Comparison of ENCODE assay signal across 8 cellular contexts in the genomic region with DNA sequence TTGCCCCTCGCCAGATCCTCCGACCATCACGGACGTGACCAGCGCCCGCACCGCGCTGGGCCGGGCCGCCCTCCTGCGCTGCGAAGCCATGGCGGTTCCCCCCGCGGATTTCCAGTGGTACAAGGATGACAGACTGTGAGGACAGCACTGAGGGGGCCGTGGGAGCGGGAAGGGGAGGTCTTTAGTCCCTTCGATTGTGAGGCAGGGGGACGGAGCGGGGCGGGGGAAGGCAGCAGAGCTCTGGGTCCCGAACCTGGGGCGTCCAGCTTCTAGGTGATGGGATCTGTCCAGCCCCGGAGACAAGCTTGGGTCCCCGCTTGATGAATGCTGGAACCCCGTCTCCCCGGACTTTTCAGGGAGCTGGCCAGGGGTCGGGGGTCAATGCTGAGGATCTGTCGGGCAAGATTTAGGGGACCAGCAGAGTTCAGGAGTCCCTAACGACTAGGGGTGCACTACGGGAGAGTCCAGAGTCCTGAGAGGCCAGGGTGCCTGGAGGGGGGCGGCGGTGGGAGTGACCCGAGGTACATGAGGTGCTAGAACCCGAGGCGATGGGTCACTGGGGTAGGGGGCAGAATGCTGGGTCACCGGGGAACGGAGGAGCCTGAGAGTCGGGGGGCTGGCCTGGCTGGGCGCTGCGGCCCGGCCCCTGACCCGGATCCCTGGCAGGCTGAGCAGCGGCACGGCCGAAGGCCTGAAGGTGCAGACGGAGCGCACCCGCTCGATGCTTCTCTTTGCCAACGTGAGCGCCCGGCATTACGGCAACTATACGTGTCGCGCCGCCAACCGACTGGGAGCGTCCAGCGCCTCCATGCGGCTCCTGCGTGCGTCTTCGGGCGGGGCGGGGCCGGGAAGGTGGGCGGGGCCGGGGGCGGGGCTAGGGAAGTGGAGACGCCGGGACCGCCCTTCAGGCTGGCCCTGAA. TPM values are rescaled to one million over a fixed set of nuclear protein-coding genes. Genes with fewer than 3 reads are reported as not detected.
DNase-seq lines count a peak whose midpoint lies in the region; TF ChIP-seq lines count a peak whose summit lies in the region.

No MANE protein-coding gene starts in this region.

- peak; percentile 70 for DNase-seq in AG08395 (ENCODE audit: low spot score)
- DNase-seq in LNCaP clone FGC (ENCODE audit: low read depth), result no peak
- DNase-seq in activated T-cell treated with anti-CD3 and anti-CD28 coated beads for 4 hours, result peak; percentile 20
- DNase-seq in glutamatergic neuron, result peak; percentile 82
- DNase-seq in stimulated activated CD4-positive, alpha-beta T cell treated with anti-CD3 and anti-CD28 coated beads, Interleukin-12 subunit alpha, Interleukin-12 subunit beta, amount 100 ng/mL, for 24 hours (ENCODE audit: low read depth in 2 of 2), result peak; percentile 37 to 52
- DNase-seq in NCI-H1694 (lab: John Stamatoyannopoulos, UW), result no peak
- DNase-seq in KG1 (lab: John Stamatoyannopoulos, UW), result no peak
- no peak for DNase-seq in osteocyte (ENCODE audit: extremely low spot score, unreplicated experiment)

- peak overlapping the region; percentile 84 for H3K4me3 Mint-ChIP-seq in glutamatergic neuron (ENCODE audit: unreplicated experiment)
- no peak overlapping the region for H3K4me3 Mint-ChIP-seq in osteocyte (ENCODE audit: unreplicated experiment)

- no peak overlapping the region for H3K27ac Mint-ChIP-seq in glutamatergic neuron (ENCODE audit: unreplicated experiment)
- H3K27ac Mint-ChIP-seq in osteocyte (ENCODE audit: unreplicated experiment), result no peak overlapping the region

- peaks cover 2% of the 10 kb centered on the region for H3K4me1 Mint-ChIP-seq in glutamatergic neuron (ENCODE audit: low read depth, unreplicated experiment)
- H3K4me1 Mint-ChIP-seq in osteocyte (ENCODE audit: unreplicated experiment), result peaks cover 1% of the 10 kb centered on the region

- H3K36me3 Mint-ChIP-seq in glutamatergic neuron (ENCODE audit: unreplicated experiment) (peaks cover 18% of the 10 kb centered on the region), osteocyte (ENCODE audit: unreplicated experiment) (peaks cover 8% of the 10 kb centered on the region)

- TF ChIP-seq CTCF in LNCaP clone FGC (IDR thresholded peaks at IDR 0.05; ENCODE audit: control insufficient read depth, extremely low read depth, insufficient read depth) (peak; percentile 55), glutamatergic neuron (IDR thresholded peaks at IDR 0.05; ENCODE audit: partially characterized antibody, unreplicated experiment) (no peak), osteocyte (IDR thresholded peaks at IDR 0.05) (no peak)

- peaks cover 20% of the 10 kb centered on the region for H3K27me3 Mint-ChIP-seq in glutamatergic neuron (ENCODE audit: unreplicated experiment)
- no peaks in the 10 kb centered on the region for H3K27me3 Mint-ChIP-seq in osteocyte (ENCODE audit: unreplicated experiment)

- peak overlapping the region; percentile 53 for H3K4me3 ChIP-seq in LNCaP clone FGC (ENCODE audit: low read depth, low read length)

- H3K9me3 Mint-ChIP-seq in glutamatergic neuron (ENCODE audit: unreplicated experiment), result peaks cover 10% of the 10 kb centered on the region
- peaks cover 15% of the 10 kb centered on the region for H3K9me3 Mint-ChIP-seq in osteocyte (ENCODE audit: unreplicated experiment)

RNA-seq across cellular contexts. Expression of gene VSIG10L, which starts 14.6 kb away (rescaled TPM):
- total RNA-seq in glutamatergic neuron (ENCODE audit: unreplicated experiment), result 3.5 TPM
- total RNA-seq in osteocyte, result 3.5 TPM in 2 replicates

RNA-seq across cellular contexts. Expression of gene IGLON5, which starts 15.9 kb away (rescaled TPM):
- total RNA-seq in glutamatergic neuron (ENCODE audit: unreplicated experiment), result 59.9 TPM
- not detected in 2 replicates for total RNA-seq in osteocyte

RNA-seq across cellular contexts. Expression of gene ETFB, which starts 38.9 kb away (rescaled TPM):
- total RNA-seq in glutamatergic neuron (ENCODE audit: unreplicated experiment), result 77.7 TPM
- 56.2 and 58.8 TPM in 2 replicates for total RNA-seq in osteocyte

RNA-seq across cellular contexts. Expression of gene CLDND2, which starts 41.5 kb away (rescaled TPM):
- total RNA-seq in glutamatergic neuron (ENCODE audit: unreplicated experiment) (not detected), osteocyte (1.8 TPM in 1 of 2 replicates, not detected in the other)

RNA-seq across cellular contexts. Expression of gene NKG7, which starts 45.1 kb away (rescaled TPM):
- total RNA-seq in glutamatergic neuron (ENCODE audit: unreplicated experiment), result not detected
- not detected in 2 replicates for total RNA-seq in osteocyte

Comparison
In these comparisons a context has a peak if more than half of its experiments do, and no peak if none do; other contexts are left out.
1. DNase-seq: peak in AG08395 (single experiment), activated T-cell treated with anti-CD3 and anti-CD28 coated beads for 4 hours (single experiment), glutamatergic neuron (single experiment) and stimulated activated CD4-positive, alpha-beta T cell treated with anti-CD3 and anti-CD28 coated beads, Interleukin-12 subunit alpha, Interleukin-12 subunit beta, amount 100 ng/mL, for 24 hours (2 of 2); none in LNCaP clone FGC (single experiment), NCI-H1694 (single experiment), KG1 (single experiment) and osteocyte (single experiment).
2. RNA of gene IGLON5, which starts 15.9 kb away (total RNA-seq): 59.9 TPM in glutamatergic neuron (single experiment); not detected in osteocyte; every median in the first group is over 10 times any median in the second.